10 cellular contexts compared by ENCODE assay signal in the genomic region with DNA sequence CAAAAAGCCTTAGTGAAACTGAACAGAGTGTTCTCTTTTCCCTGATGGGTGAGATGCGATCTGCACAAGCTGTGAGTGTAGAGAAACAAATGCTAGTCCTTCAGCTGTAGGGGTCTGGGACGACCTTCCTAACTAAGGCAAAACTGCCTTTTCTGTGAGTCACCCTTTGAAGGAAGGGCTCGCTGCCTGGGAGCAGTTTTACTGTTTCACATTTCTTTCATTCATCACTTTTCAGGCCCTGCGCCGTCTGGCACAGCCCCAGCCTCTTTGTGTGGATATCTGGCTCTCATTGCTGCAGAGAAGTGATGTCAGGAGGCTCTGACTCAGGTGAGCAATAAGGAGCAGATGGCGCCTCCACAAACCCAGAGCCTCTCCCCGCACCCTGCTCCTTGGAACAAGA. TPM values are rescaled to one million over a fixed set of nuclear protein-coding genes. Genes with fewer than 3 reads are reported as not detected.
DNase-seq lines count a peak whose midpoint lies in the region; ATAC-seq lines count a peak whose summit lies in the region.
"Had no signal": no experiment of that assay in that cellular context is flagged by ENCODE, and none has a peak within 500 bp of the region (broad histone marks: within the 10 kb centered on the region; RNA-seq: fewer than 3 reads in every experiment).

No MANE protein-coding gene starts in this region.

- ATAC-seq in HG02884 (IDR thresholded peaks at IDR 0.05; ENCODE audit: unreplicated experiment) (no peak), GM21576 (IDR thresholded peaks at IDR 0.05; ENCODE audit: unreplicated experiment) (no peak)
- ATAC-seq: activated T-cell treated with anti-CD3 and anti-CD28 coated beads, Interleukin-2, amount 50 U/mL, for 72 hours; T-helper 17 cell had no signal

- H3K27ac ChIP-seq in SJSA1: peak overlapping the region; percentile 65

- H3K4me1 ChIP-seq in SJSA1 (replicated peaks): peaks cover 47% of the 10 kb centered on the region

- no peak overlapping the region for H3K4me3 ChIP-seq in SJSA1

- peak; percentile 96 for DNase-seq in EH (ENCODE audit: low read depth)
- DNase-seq in SJSA1 (ENCODE audit: low read depth in 1 of 2, low spot score in 2 of 2): peak; percentile 89 to 91
- peak; percentile 94 for DNase-seq in fibroblast of the conjunctiva (ENCODE audit: low read depth)
- peak; percentile 60 for DNase-seq in renal cortical epithelial cell (ENCODE audit: low read depth)
- no peak for DNase-seq in ecto neural progenitor cell (ENCODE audit: low spot score)
- no peak for DNase-seq in SW480 (ENCODE audit: low spot score)
- DNase-seq: activated T-cell treated with anti-CD3 and anti-CD28 coated beads, Interleukin-2, amount 50 U/mL, for 72 hours; T-helper 17 cell had no signal

- peaks cover 13% of the 10 kb centered on the region for H3K36me3 ChIP-seq in SJSA1

- no peaks in the 10 kb centered on the region for H3K9me3 ChIP-seq in SJSA1 (replicated peaks)

- H3K27me3 ChIP-seq in SJSA1 (replicated peaks): no peaks in the 10 kb centered on the region

RNA-seq across cellular contexts. Expression of a gene that starts 57.4 kb away (rescaled TPM):
- total RNA-seq in SJSA1 (2014; rRNA removed; shearing (Covaris generic)): 12.9 and 16.8 TPM in 2 replicates
- 5.7 and 8.6 TPM in 2 replicates for total RNA-seq in renal cortical epithelial cell

Comparison
In these comparisons a context has a peak if more than half of its experiments do, and no peak if none do; other contexts are left out.
1. DNase-seq: peak in EH (single experiment), SJSA1 (2 of 2), fibroblast of the conjunctiva (single experiment) and renal cortical epithelial cell (single experiment); none in ecto neural progenitor cell (single experiment) and SW480 (single experiment).